In the genomic region with DNA sequence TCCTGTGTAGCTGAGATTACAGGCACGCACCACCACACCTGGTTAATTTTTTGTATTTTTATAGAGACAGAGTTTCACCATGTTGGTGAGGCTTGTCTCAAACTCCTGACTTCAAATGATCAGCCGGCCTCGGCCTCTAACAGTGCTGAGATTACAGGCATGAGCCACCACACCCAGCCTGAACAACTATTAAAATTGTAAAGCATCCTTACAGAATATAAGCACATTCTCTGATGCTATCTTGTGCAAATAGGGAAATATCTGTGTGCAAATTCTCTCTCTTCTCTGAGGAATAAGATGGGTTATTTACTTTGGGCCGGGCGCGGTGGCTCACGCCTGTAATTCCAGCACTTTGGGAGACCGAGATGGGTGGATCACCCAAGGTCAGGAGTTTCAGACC, we compare ENCODE assay signal across 8 cellular contexts.
"Had no signal": no experiment of that assay in that cellular context is flagged by ENCODE, and none has a peak within 500 bp of the region (broad histone marks: within the 10 kb centered on the region; RNA-seq: fewer than 3 reads in every experiment).

No MANE protein-coding gene starts in this region.

- H3K27ac ChIP-seq: esophagus squamous epithelium, ovary, psoas muscle, sigmoid colon, stomach, thyroid gland, vagina had no signal

- H3K9me3 ChIP-seq: esophagus squamous epithelium, ovary, psoas muscle, sigmoid colon, thyroid gland, vagina had no signal

- DNase-seq: cortex of kidney, esophagus squamous epithelium, sigmoid colon had no signal

- H3K4me3 ChIP-seq: esophagus squamous epithelium, ovary, psoas muscle, sigmoid colon, stomach, thyroid gland, vagina had no signal

- H3K27me3 ChIP-seq: esophagus squamous epithelium, ovary, sigmoid colon, stomach, thyroid gland, vagina had no signal

- H3K36me3 ChIP-seq: ovary had no signal
